12 cellular contexts compared by ENCODE assay signal in genomic region chr5:169735913-169736312, GRCh38.
DNase-seq lines count a peak whose midpoint lies in the region; ATAC-seq and TF ChIP-seq lines count a peak whose summit lies in the region.
"Had no signal": no experiment of that assay in that cellular context is flagged by ENCODE, and none has a peak within 500 bp of the region (broad histone marks: within the 10 kb centered on the region; RNA-seq: fewer than 3 reads in every experiment).

No MANE protein-coding gene starts in this region.

- no peaks in the 10 kb centered on the region for H3K27me3 ChIP-seq in BLaER1
- H3K27me3 ChIP-seq: BE2C had no signal

- intact Hi-C loops in CD14-positive monocyte (cut with micrococcal nuclease) = no loop called here

- no peaks in the 10 kb centered on the region for H3K27me3 Mint-ChIP-seq in CD14-positive monocyte (ENCODE audit: low read depth in 3 of 3)
- H3K27me3 Mint-ChIP-seq in central memory CD8-positive, alpha-beta T cell = no peaks in the 10 kb centered on the region
- H3K27me3 Mint-ChIP-seq: CD4-positive, CD25-positive, alpha-beta regulatory T cell had no signal

- no peak overlapping the region for H3K27ac ChIP-seq in BLaER1
- H3K27ac ChIP-seq in RWPE1 = no peak overlapping the region

- peaks cover 22% of the 10 kb centered on the region for H3K4me1 ChIP-seq in BLaER1
- H3K4me1 ChIP-seq: BE2C had no signal

- H3K9ac ChIP-seq in BLaER1 = no peak overlapping the region

- no peak overlapping the region for H3K4me3 ChIP-seq in BLaER1

- peaks cover 0 to 3% (median 0%) of the 10 kb centered on the region in 7 donors for H3K9me3 Mint-ChIP-seq in CD14-positive monocyte
- H3K9me3 Mint-ChIP-seq in central memory CD8-positive, alpha-beta T cell = no peaks in the 10 kb centered on the region
- no peaks in the 10 kb centered on the region for H3K9me3 Mint-ChIP-seq in stimulated activated effector memory CD8-positive, alpha-beta T cell treated with anti-CD3 and anti-CD28 coated beads, Interleukin-12 subunit alpha, Interleukin-12 subunit beta, amount 100 ng/mL, for 72 hours
- H3K9me3 Mint-ChIP-seq: CD4-positive, CD25-positive, alpha-beta regulatory T cell had no signal

- no peaks in the 10 kb centered on the region; the same call in 1 of the 2 replicates for H4K20me1 ChIP-seq in BLaER1

- no peaks in the 10 kb centered on the region for H3K9me3 ChIP-seq in BLaER1
- H3K9me3 ChIP-seq: BE2C had no signal

- H3K4me1 Mint-ChIP-seq in CD14-positive monocyte = peaks cover 24% of the 10 kb centered on the region
- peaks cover 46% of the 10 kb centered on the region for H3K4me1 Mint-ChIP-seq in central memory CD8-positive, alpha-beta T cell
- H3K4me1 Mint-ChIP-seq in stimulated activated effector memory CD8-positive, alpha-beta T cell treated with anti-CD3 and anti-CD28 coated beads, Interleukin-12 subunit alpha, Interleukin-12 subunit beta, amount 100 ng/mL, for 72 hours = peaks cover 35% of the 10 kb centered on the region

- DNase-seq in CD14-positive monocyte (ENCODE audit: low spot score) = no peak
- DNase-seq in central memory CD8-positive, alpha-beta T cell (ENCODE audit: low spot score in 2 of 2) = no peak
- no peak for DNase-seq in stimulated activated effector memory CD8-positive, alpha-beta T cell treated with anti-CD3 and anti-CD28 coated beads, Interleukin-12 subunit alpha, Interleukin-12 subunit beta, amount 100 ng/mL, for 72 hours (ENCODE audit: low spot score in 2 of 2)
- DNase-seq in RWPE1 (ENCODE audit: low spot score) = no peak
- no peak for DNase-seq in activated gamma-delta T cell treated with Interleukin-2 at 50 U/mL for 16 hours
- DNase-seq: BE2C; CD4-positive, CD25-positive, alpha-beta regulatory T cell; DMS53; GF-D8; HCEC 1CT had no signal

- no peak for ATAC-seq in central memory CD8-positive, alpha-beta T cell (replicated peaks; ENCODE audit: extremely low read depth, poor library complexity, severe bottlenecking)
- ATAC-seq in stimulated activated effector memory CD8-positive, alpha-beta T cell treated with anti-CD3 and anti-CD28 coated beads, Interleukin-12 subunit alpha, Interleukin-12 subunit beta, amount 100 ng/mL, for 72 hours = no peak
- ATAC-seq in HG02884 (IDR thresholded peaks at IDR 0.05; ENCODE audit: unreplicated experiment) = no peak

- TF ChIP-seq CTCF in CD14-positive monocyte (IDR thresholded peaks at IDR 0.05) (no peak), RWPE1 (conservative IDR thresholded peaks at IDR 0.05; ENCODE audit: low read depth) (no peak)

- peaks cover 74 to 83% of the 10 kb centered on the region in 2 donors for H3K36me3 Mint-ChIP-seq in CD14-positive monocyte
- H3K36me3 Mint-ChIP-seq in central memory CD8-positive, alpha-beta T cell (ENCODE audit: insufficient read depth) = peaks cover 38% of the 10 kb centered on the region
- peaks cover 89% of the 10 kb centered on the region for H3K36me3 Mint-ChIP-seq in stimulated activated effector memory CD8-positive, alpha-beta T cell treated with anti-CD3 and anti-CD28 coated beads, Interleukin-12 subunit alpha, Interleukin-12 subunit beta, amount 100 ng/mL, for 72 hours

- H3K4me2 ChIP-seq in BLaER1 = peak overlapping the region; percentile 60

- CTCF ChIA-PET in RWPE1 (lab: Yijun Ruan, JAX) = interaction anchor here (0.6 kb wide), 1 partner anchor 425 kb away, joined by 3 read pairs; no protein-coding TSS in a partner anchor

- H3K36me3 ChIP-seq in BLaER1 = peaks cover 58% of the 10 kb centered on the region
- H3K36me3 ChIP-seq: BE2C had no signal

- H3K4me3 Mint-ChIP-seq in CD14-positive monocyte = no peak overlapping the region
- H3K4me3 Mint-ChIP-seq in central memory CD8-positive, alpha-beta T cell = no peak overlapping the region
- H3K4me3 Mint-ChIP-seq in stimulated activated effector memory CD8-positive, alpha-beta T cell treated with anti-CD3 and anti-CD28 coated beads, Interleukin-12 subunit alpha, Interleukin-12 subunit beta, amount 100 ng/mL, for 72 hours = no peak overlapping the region
- H3K4me3 Mint-ChIP-seq: CD4-positive, CD25-positive, alpha-beta regulatory T cell had no signal

- POLR2A ChIA-PET in RWPE1 (lab: Yijun Ruan, JAX; ENCODE audit: low non-redundant PET) = no interaction called here

- H3K27ac Mint-ChIP-seq in CD14-positive monocyte = peak overlapping the region in 4 of 7 donors; percentile 4 to 78 (median 50)
- H3K27ac Mint-ChIP-seq in central memory CD8-positive, alpha-beta T cell (ENCODE audit: low read depth) = peak overlapping the region; percentile 22
- peak overlapping the region; percentile 30 for H3K27ac Mint-ChIP-seq in stimulated activated effector memory CD8-positive, alpha-beta T cell treated with anti-CD3 and anti-CD28 coated beads, Interleukin-12 subunit alpha, Interleukin-12 subunit beta, amount 100 ng/mL, for 72 hours
